In the genomic region with DNA sequence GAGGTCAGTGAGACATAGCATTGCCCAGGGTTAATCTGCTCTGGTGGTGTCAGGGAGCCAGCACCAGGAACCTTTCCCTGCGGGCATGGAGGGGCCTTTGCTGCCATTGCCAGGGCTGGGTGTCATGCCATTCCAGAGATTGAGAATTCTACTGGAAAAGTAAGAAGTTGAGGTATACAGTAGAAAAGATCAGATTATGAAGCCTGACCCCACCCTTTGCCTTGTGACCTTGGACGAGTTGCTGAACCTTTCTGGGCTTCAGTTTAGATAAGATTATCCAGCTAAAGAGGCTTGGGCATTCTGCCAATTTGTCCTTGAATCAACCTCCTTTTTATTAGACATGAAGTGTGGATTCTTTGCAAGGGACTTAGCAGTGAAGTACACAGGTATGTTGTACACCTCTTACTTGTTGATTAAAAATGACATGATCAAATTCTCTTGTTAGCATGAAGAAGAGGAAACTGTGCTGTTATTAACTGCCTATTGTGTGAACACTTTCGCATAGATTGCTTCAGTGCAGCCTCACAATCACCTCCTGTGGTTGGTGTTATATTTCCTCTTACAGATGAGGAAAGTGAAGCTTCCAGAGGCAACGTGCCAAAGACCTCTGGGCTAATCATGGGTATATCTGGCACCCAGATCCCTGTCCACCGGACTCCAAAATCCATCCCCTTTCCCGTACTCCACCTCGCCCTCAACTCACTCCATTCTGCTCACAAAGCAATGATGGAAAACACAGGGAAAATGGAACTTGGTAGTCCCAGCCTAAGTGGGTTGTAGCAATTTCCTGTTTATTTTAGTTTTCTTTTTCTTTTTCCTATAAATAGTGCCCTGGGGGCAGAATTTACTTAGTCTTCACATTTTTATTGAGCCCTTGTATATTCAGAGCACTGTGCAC, we compare ENCODE assay signal across 9 cellular contexts.
DNase-seq lines count a peak whose midpoint lies in the region; ATAC-seq and TF ChIP-seq lines count a peak whose summit lies in the region.
"Had no signal": no experiment of that assay in that cellular context is flagged by ENCODE, and none has a peak within 500 bp of the region (broad histone marks: within the 10 kb centered on the region; RNA-seq: fewer than 3 reads in every experiment).

No MANE protein-coding gene starts in this region.

- H3K27me3 ChIP-seq in Peyer's patch: no peaks in the 10 kb centered on the region

- TF ChIP-seq CTCF in Peyer's patch (IDR thresholded peaks at IDR 0.05): peak in 1 of 6 experiments; percentile 4
- no peak for TF ChIP-seq CTCF in nephron progenitor cell (IDR thresholded peaks at IDR 0.05)

- H3K36me3 ChIP-seq in Peyer's patch: no peaks in the 10 kb centered on the region

- no peaks in the 10 kb centered on the region for H3K27me3 Mint-ChIP-seq in naive thymus-derived CD8-positive, alpha-beta T cell
- H3K27me3 Mint-ChIP-seq in nephron progenitor cell (ENCODE audit: low read depth, poor library complexity): peaks cover 12% of the 10 kb centered on the region

- H3K27ac ChIP-seq in Peyer's patch: peak overlapping the region in 1 of 4 donors; percentile 27

- peak; percentile 8 for DNase-seq in CD1c-positive myeloid dendritic cell (ENCODE audit: extremely low spot score)
- peak in 61 of 76 experiments; percentile 8 to 78 (median 42) for DNase-seq in HUDEP-2 (lab: John Stamatoyannopoulos, UW; ENCODE audit: unreplicated experiment in 76 of 76)
- DNase-seq in Peyer's patch: peak in 2 of 3 donors; percentile 3 to 46
- no peak for DNase-seq in left ventricle myocardium superior
- DNase-seq in naive thymus-derived CD8-positive, alpha-beta T cell: no peak
- no peak for DNase-seq in NCI-H1694 (lab: John Stamatoyannopoulos, UW)
- DNase-seq in nephron progenitor cell: no peak
- DNase-seq: NCI-H1694 treated with DMSO at 0.1 percent for 48 hours had no signal

- no peak overlapping the region for H3K4me3 ChIP-seq in Peyer's patch

- peaks cover 0 to 24% (median 0%) of the 10 kb centered on the region in 4 donors for H3K4me1 ChIP-seq in Peyer's patch

- H3K4me1 Mint-ChIP-seq in naive thymus-derived CD8-positive, alpha-beta T cell: peaks cover 46 to 74% (median 54%) of the 10 kb centered on the region in 4 donors
- H3K4me1 Mint-ChIP-seq in nephron progenitor cell: peaks cover 35% of the 10 kb centered on the region

- H3K9me3 ChIP-seq in Peyer's patch: no peaks in the 10 kb centered on the region

- intact Hi-C loops in left ventricle myocardium superior (cut with micrococcal nuclease): no loop called here

- peaks cover 0 to 2% (median 2%) of the 10 kb centered on the region in 3 donors for H3K36me3 Mint-ChIP-seq in naive thymus-derived CD8-positive, alpha-beta T cell
- H3K36me3 Mint-ChIP-seq in nephron progenitor cell (ENCODE audit: low read depth): no peaks in the 10 kb centered on the region

- ATAC-seq in left ventricle myocardium superior (peak; percentile 8), GM18505 (IDR thresholded peaks at IDR 0.05; ENCODE audit: unreplicated experiment) (no peak)
- ATAC-seq in naive thymus-derived CD8-positive, alpha-beta T cell: no peak

- POLR2A ChIA-PET in naive thymus-derived CD8-positive, alpha-beta T cell (lab: Charles Lee): no interaction called here

- TF ChIP-seq POLR2A in Peyer's patch (IDR thresholded peaks at IDR 0.05) (no peak), GM18505 (IDR thresholded peaks at IDR 0.05; ENCODE audit: borderline replicate concordance, extremely low read depth, insufficient read depth, insufficient read length) (no peak)

- H3K27ac Mint-ChIP-seq in naive thymus-derived CD8-positive, alpha-beta T cell: peak overlapping the region in 3 of 10 donors; percentile 42 to 79 (median 52)
- H3K27ac Mint-ChIP-seq in nephron progenitor cell: no peak overlapping the region

- H3K4me3 Mint-ChIP-seq in naive thymus-derived CD8-positive, alpha-beta T cell: no peak overlapping the region
- H3K4me3 Mint-ChIP-seq in nephron progenitor cell: no peak overlapping the region

- peaks cover 0 to 9% (median 0%) of the 10 kb centered on the region in 9 donors for H3K9me3 Mint-ChIP-seq in naive thymus-derived CD8-positive, alpha-beta T cell
- peaks cover 3% of the 10 kb centered on the region for H3K9me3 Mint-ChIP-seq in nephron progenitor cell

Comparison
In these comparisons a context has a peak if more than half of its experiments do, and no peak if none do; other contexts are left out.
1. DNase-seq: peak in CD1c-positive myeloid dendritic cell (single experiment), HUDEP-2 (61 of 76) and Peyer's patch (2 of 3); none in left ventricle myocardium superior (single experiment), naive thymus-derived CD8-positive, alpha-beta T cell (0 of 10), NCI-H1694 (single experiment) and nephron progenitor cell (single experiment).